Comparison of ENCODE assay signal across 1 cellular context in the genomic region with DNA sequence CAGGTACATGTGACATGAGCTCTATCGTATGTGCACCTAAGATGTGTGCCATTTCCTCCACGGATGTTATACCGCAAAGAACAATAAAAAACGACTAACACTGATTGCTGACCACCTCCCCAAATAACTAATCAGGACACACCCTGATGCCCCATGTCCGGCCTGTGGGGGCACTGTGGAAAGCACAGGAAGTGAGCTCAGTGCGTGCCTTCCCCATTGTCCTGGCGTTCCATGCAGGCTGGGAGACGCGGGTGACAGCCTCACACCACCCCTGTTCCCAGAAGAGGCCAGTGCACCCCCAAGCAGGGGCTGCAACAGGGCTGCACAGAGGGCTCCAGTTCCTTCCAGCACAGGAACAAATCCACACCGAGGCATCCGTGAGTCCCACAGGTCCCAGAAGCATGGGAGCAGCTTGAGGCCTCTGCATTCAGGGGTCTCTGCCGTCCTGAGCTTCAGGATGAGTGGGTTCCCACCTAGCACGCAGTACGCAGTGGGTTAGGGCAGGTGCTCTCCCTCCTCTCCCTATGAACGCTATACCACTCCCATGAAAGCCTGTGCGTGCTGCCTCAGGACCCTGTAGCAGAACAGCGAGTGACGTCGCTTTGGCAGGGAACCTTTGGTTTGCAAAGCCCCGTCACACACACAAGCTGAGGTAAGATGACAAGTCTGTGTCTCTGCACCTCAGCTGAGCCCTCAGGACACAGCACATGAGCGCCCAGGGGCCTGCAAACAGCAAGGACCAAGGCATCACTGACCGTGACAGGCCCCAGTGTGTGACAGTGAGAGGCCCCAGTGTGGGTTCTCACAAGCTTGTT.
TF ChIP-seq lines count a peak whose summit lies in the region.

No MANE protein-coding gene starts in this region.

TF ChIP-seq in IMR-90, 13 proteins besides CTCF, POLR2A, EP300 and RAD21 (continued from another document):
- TF ChIP-seq CEBPB (IDR thresholded peaks at IDR 0.05; ENCODE audit: low read depth, low read length) (no peak), RCOR1 (IDR thresholded peaks at IDR 0.05; ENCODE audit: insufficient replicate concordance, low read length) (no peak), SMC3 (IDR thresholded peaks at IDR 0.05; ENCODE audit: low read depth, low read length) (no peak)
TF ChIP-seq in IMR-90: peak in this region for 0.
